ENCODE assay signal across 13 cellular contexts in genomic region chr3:13347390-13347966, GRCh38.
DNase-seq lines count a peak whose midpoint lies in the region; ATAC-seq lines count a peak whose summit lies in the region.
"Had no signal": no experiment of that assay in that cellular context is flagged by ENCODE, and none has a peak within 500 bp of the region (broad histone marks: within the 10 kb centered on the region; RNA-seq: fewer than 3 reads in every experiment).

No MANE protein-coding gene starts in this region.

- no peaks in the 10 kb centered on the region for H3K27me3 ChIP-seq in iPS-18a (ENCODE audit: control insufficient read depth, insufficient read depth, low read length)

- peak overlapping the region; percentile 38 for H3K9ac ChIP-seq in iPS-18a (ENCODE audit: low read length)
- H3K9ac ChIP-seq: KMS-11 had no signal

- peak; percentile 17 for ATAC-seq in Right ventricle myocardium inferior
- no peak for ATAC-seq in Right ventricle myocardium superior (ENCODE audit: poor library complexity)
- ATAC-seq in stimulated activated naive CD8-positive, alpha-beta T cell treated with anti-CD3 and anti-CD28 coated beads, Interleukin-15, amount 100 ng/mL, for 72 hours = no peak
- ATAC-seq: GM12878 had no signal

- intact Hi-C loops in Right ventricle myocardium inferior (cut with DNase I) (loop anchor here (10.0 kb wide), 1 partner anchor 107 kb away; no protein-coding TSS in a partner anchor), Right ventricle myocardium superior (cut with DNase I) (no loop called here)
- intact Hi-C loops in activated T-helper 2 cell treated with anti-CD3 and anti-CD28 coated beads, Interferon-gamma antibody, Interleukin-2, Interleukin-4, amounts not matched to agents 10 μg/mL and 5 μg/mL and 100 μg/mL, durations not matched to agents 14 hours and 24 hours and 36 hours (cut with micrococcal nuclease) = loop anchor here (2.0 kb wide), 1 partner anchor 67 kb away; no protein-coding TSS in a partner anchor

- H3K36me3 ChIP-seq in iPS-18a (ENCODE audit: control insufficient read depth, low read depth, low read length) = peaks cover 6% of the 10 kb centered on the region

- no peaks in the 10 kb centered on the region for H3K9me3 ChIP-seq in iPS-18a (ENCODE audit: control insufficient read depth, low read depth, low read length)

- H3K4me1 Mint-ChIP-seq in activated T-helper 2 cell treated with anti-CD3 and anti-CD28 coated beads, Interferon-gamma antibody, Interleukin-2, Interleukin-4, amounts not matched to agents 10 μg/mL and 5 μg/mL and 100 μg/mL, durations not matched to agents 14 hours and 24 hours and 36 hours (ENCODE audit: low read depth) = peaks cover 33% of the 10 kb centered on the region
- H3K4me1 Mint-ChIP-seq in stimulated activated naive CD8-positive, alpha-beta T cell treated with anti-CD3 and anti-CD28 coated beads, Interleukin-15, amount 100 ng/mL, for 72 hours = peaks cover 58% of the 10 kb centered on the region

- H3K27me3 Mint-ChIP-seq in activated T-helper 2 cell treated with anti-CD3 and anti-CD28 coated beads, Interferon-gamma antibody, Interleukin-2, Interleukin-4, amounts not matched to agents 10 μg/mL and 5 μg/mL and 100 μg/mL, durations not matched to agents 14 hours and 24 hours and 36 hours (ENCODE audit: low read depth) = no peaks in the 10 kb centered on the region
- no peaks in the 10 kb centered on the region for H3K27me3 Mint-ChIP-seq in stimulated activated naive CD8-positive, alpha-beta T cell treated with anti-CD3 and anti-CD28 coated beads, Interleukin-15, amount 100 ng/mL, for 72 hours

- no peak overlapping the region for H3K4me3 Mint-ChIP-seq in activated T-helper 2 cell treated with anti-CD3 and anti-CD28 coated beads, Interferon-gamma antibody, Interleukin-2, Interleukin-4, amounts not matched to agents 10 μg/mL and 5 μg/mL and 100 μg/mL, durations not matched to agents 14 hours and 24 hours and 36 hours (ENCODE audit: low read depth)
- H3K4me3 Mint-ChIP-seq in stimulated activated naive CD8-positive, alpha-beta T cell treated with anti-CD3 and anti-CD28 coated beads, Interleukin-15, amount 100 ng/mL, for 72 hours = peak overlapping the region in 1 of 2 donors; percentile 29

- peaks cover 54% of the 10 kb centered on the region for H3K4me1 ChIP-seq in iPS-18a (ENCODE audit: control insufficient read depth, low read depth, low read length)

- H3K4me3 ChIP-seq in iPS-18a (ENCODE audit: low read length) = peak overlapping the region; percentile 34
- H3K4me3 ChIP-seq: GM12878 had no signal

- H3K27ac ChIP-seq in iPS-18a (ENCODE audit: low read length) = peak overlapping the region; percentile 72
- H3K27ac ChIP-seq: epithelial cell of prostate, KMS-11 had no signal

- DNase-seq in Right ventricle myocardium inferior (ENCODE audit: missing footprints) (peak; percentile 21), Right ventricle myocardium superior (no peak), cortex of kidney (lab: John Stamatoyannopoulos, UW) (no peak), OCI-M1 (lab: John Stamatoyannopoulos, UW) (no peak), NCI-H187 (lab: John Stamatoyannopoulos, UW) (no peak)
- DNase-seq in activated T-helper 2 cell treated with anti-CD3 and anti-CD28 coated beads, Interferon-gamma antibody, Interleukin-2, Interleukin-4, amounts not matched to agents 10 μg/mL and 5 μg/mL and 100 μg/mL, durations not matched to agents 14 hours and 24 hours and 36 hours (ENCODE audit: low spot score) = no peak
- DNase-seq in stimulated activated naive CD8-positive, alpha-beta T cell treated with anti-CD3 and anti-CD28 coated beads, Interleukin-15, amount 100 ng/mL, for 72 hours = no peak
- DNase-seq: kidney glomerular epithelial cell, NCI-H526 treated with DMSO at 0.1 percent for 48 hours had no signal

- H3K36me3 Mint-ChIP-seq in activated T-helper 2 cell treated with anti-CD3 and anti-CD28 coated beads, Interferon-gamma antibody, Interleukin-2, Interleukin-4, amounts not matched to agents 10 μg/mL and 5 μg/mL and 100 μg/mL, durations not matched to agents 14 hours and 24 hours and 36 hours (ENCODE audit: low read depth) = peaks cover 72% of the 10 kb centered on the region

- peak overlapping the region; percentile 60 for H3K27ac Mint-ChIP-seq in activated T-helper 2 cell treated with anti-CD3 and anti-CD28 coated beads, Interferon-gamma antibody, Interleukin-2, Interleukin-4, amounts not matched to agents 10 μg/mL and 5 μg/mL and 100 μg/mL, durations not matched to agents 14 hours and 24 hours and 36 hours
- H3K27ac Mint-ChIP-seq in stimulated activated naive CD8-positive, alpha-beta T cell treated with anti-CD3 and anti-CD28 coated beads, Interleukin-15, amount 100 ng/mL, for 72 hours = peak overlapping the region; percentile 52 to 94

- H3K9me3 Mint-ChIP-seq in activated T-helper 2 cell treated with anti-CD3 and anti-CD28 coated beads, Interferon-gamma antibody, Interleukin-2, Interleukin-4, amounts not matched to agents 10 μg/mL and 5 μg/mL and 100 μg/mL, durations not matched to agents 14 hours and 24 hours and 36 hours = no peaks in the 10 kb centered on the region
- no peaks in the 10 kb centered on the region for H3K9me3 Mint-ChIP-seq in stimulated activated naive CD8-positive, alpha-beta T cell treated with anti-CD3 and anti-CD28 coated beads, Interleukin-15, amount 100 ng/mL, for 72 hours
